ENCODE assay signal across 8 cellular contexts in the genomic region with DNA sequence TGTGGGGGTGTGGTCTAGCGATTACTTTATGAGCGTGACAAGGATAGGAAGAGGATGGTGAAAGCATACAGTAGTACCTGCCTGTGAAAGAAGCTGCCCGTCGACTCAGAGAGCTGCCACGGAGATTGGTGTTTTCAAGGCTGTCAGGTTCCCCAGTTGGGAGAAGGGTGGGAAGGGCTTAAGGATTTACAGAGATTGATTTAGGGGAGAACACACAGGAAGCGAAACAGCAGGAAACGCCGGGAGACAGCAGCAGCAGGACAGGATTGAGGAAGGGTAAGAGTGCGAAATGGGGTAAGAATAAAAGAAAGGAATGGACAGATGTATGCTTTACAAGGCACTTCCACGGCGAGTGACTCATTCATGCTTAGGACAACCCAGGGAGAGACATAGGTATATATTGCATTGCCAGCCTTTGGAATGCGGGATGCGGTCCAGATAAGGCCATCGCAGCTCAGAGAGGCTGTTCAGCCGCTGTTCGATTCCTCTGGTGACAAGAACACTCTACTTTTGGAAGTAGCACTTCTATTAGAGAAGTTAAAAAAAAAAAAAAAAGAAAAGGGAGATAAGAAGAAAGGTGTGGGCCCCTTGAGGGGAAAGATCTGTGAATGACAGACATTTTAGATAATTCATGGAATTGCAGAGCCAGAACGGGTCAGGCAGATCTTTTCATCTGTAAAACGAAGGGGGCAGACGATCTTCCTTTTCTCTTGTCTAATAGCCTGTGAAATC. TPM values are rescaled to one million over a fixed set of nuclear protein-coding genes. Genes with fewer than 3 reads are reported as not detected.
DNase-seq lines count a peak whose midpoint lies in the region; ATAC-seq and TF ChIP-seq lines count a peak whose summit lies in the region.

No MANE protein-coding gene starts in this region.

- H3K36me3 Mint-ChIP-seq in dendritic cell treated with granulocyte-macrophage colony-stimulating factor and Interleukin-4, amounts not matched to agents 40 ng/mL and 50 ng/mL, for 4 days (ENCODE audit: low read depth), result peaks cover 7% of the 10 kb centered on the region

- no peak for TF ChIP-seq CTCF in cardiac muscle cell (IDR thresholded peaks at IDR 0.05; ENCODE audit: low read depth, low read length)

- H3K4me3 Mint-ChIP-seq in dendritic cell treated with granulocyte-macrophage colony-stimulating factor and Interleukin-4, amounts not matched to agents 40 ng/mL and 50 ng/mL, for 4 days, result peak overlapping the region; percentile 91

- H3K27ac ChIP-seq in cardiac muscle cell, result peak overlapping the region; percentile 27

- no peaks in the 10 kb centered on the region for H3K27me3 Mint-ChIP-seq in dendritic cell treated with granulocyte-macrophage colony-stimulating factor and Interleukin-4, amounts not matched to agents 40 ng/mL and 50 ng/mL, for 4 days

- peak overlapping the region; percentile 99 for H3K27ac Mint-ChIP-seq in dendritic cell treated with granulocyte-macrophage colony-stimulating factor and Interleukin-4, amounts not matched to agents 40 ng/mL and 50 ng/mL, for 4 days

- peaks cover 8% of the 10 kb centered on the region for H3K4me1 ChIP-seq in cardiac muscle cell (ENCODE audit: low read depth)

- no peaks in the 10 kb centered on the region for H3K9me3 ChIP-seq in cardiac muscle cell (ENCODE audit: low read depth)

- H3K36me3 ChIP-seq in cardiac muscle cell, result no peaks in the 10 kb centered on the region

- DNase-seq in cardiac muscle cell (ENCODE audit: low read depth in 1 of 2, low spot score in 1 of 2) (peak; percentile 21 to 50), left ventricle myocardium superior (no peak), RKO (ENCODE audit: low spot score) (peak; percentile 64), mucosa of gallbladder (ENCODE audit: low spot score) (peak; percentile 26), NCI-H1930 (lab: John Stamatoyannopoulos, UW) (no peak)
- no peak for DNase-seq in NK-92 treated with Interleukin-12 subunit alpha and Interleukin-12 subunit beta, amount 100 ng/mL, for 24 hours (lab: John Stamatoyannopoulos, UW)

- peaks cover 71% of the 10 kb centered on the region for H3K27me3 ChIP-seq in cardiac muscle cell

- H3K4me1 Mint-ChIP-seq in dendritic cell treated with granulocyte-macrophage colony-stimulating factor and Interleukin-4, amounts not matched to agents 40 ng/mL and 50 ng/mL, for 4 days (ENCODE audit: low read depth), result peaks cover 45% of the 10 kb centered on the region

- intact Hi-C loops in left ventricle myocardium superior (cut with micrococcal nuclease), result no loop called here
- intact Hi-C loops in dendritic cell treated with granulocyte-macrophage colony-stimulating factor and Interleukin-4, amounts not matched to agents 40 ng/mL and 50 ng/mL, for 4 days (cut with micrococcal nuclease), result loop anchor here (5.0 kb wide), 1 partner anchor 38 kb away; no protein-coding TSS in a partner anchor

- H3K9me3 Mint-ChIP-seq in dendritic cell treated with granulocyte-macrophage colony-stimulating factor and Interleukin-4, amounts not matched to agents 40 ng/mL and 50 ng/mL, for 4 days, result peaks cover under 1% of the 10 kb centered on the region

- ATAC-seq in left ventricle myocardium superior (no peak), GM19035 (IDR thresholded peaks at IDR 0.05; ENCODE audit: unreplicated experiment) (no peak)

- peak overlapping the region; percentile 39 for H3K4me3 ChIP-seq in cardiac muscle cell

RNA-seq across cellular contexts. Expression of gene NCOA1, which starts 0.9 kb away (rescaled TPM):
- total RNA-seq in cardiac muscle cell (6.7 and 7.9 TPM in 2 replicates), left ventricle myocardium superior (34.3 TPM), mucosa of gallbladder (31.6 TPM)
- 5.4 and 9.1 TPM in 2 replicates for polyA plus RNA-seq in cardiac muscle cell

Comparison
In these comparisons a context has a peak if more than half of its experiments do, and no peak if none do; other contexts are left out.
1. DNase-seq: peak in cardiac muscle cell (2 of 2), RKO (single experiment) and mucosa of gallbladder (single experiment); none in left ventricle myocardium superior (single experiment), NCI-H1930 (0 of 2) and NK-92 treated with Interleukin-12 subunit alpha and Interleukin-12 subunit beta, amount 100 ng/mL, for 24 hours (single experiment).